In the genomic region with DNA sequence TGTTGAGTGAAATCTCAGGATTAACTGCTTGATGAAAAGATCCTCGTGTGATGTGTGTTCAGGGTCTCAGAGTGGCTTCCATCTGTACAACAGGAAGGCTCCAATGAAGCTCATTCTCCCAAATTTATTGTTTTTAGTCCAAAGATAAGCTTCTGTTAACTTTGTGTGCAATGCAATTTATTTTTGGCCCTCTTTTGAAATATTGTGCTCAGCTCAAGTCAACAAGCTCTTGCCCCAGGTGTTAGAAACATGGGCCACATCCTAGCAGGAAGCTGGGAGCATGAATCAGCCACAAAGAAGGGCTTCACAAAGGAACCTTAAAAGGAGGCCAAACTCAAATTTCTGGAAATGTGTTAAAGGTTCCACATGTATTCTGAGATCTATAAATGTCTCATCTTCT, we compare ENCODE assay signal across 18 cellular contexts.
A peak's percentile ranks its signal among the peaks of the same experiment; 100 is the strongest.
DNase-seq lines count a peak whose midpoint lies in the region; TF ChIP-seq lines count a peak whose summit lies in the region.
"Had no signal": no experiment of that assay in that cellular context is flagged by ENCODE, and none has a peak within 500 bp of the region (broad histone marks: within the 10 kb centered on the region; RNA-seq: fewer than 3 reads in every experiment).

No MANE protein-coding gene starts in this region.

- peaks cover 20 to 37% (median 30%) of the 10 kb centered on the region in 10 experiments for H3K4me1 ChIP-seq in BLaER1 treated with 17β-estradiol and CSF1 and Interleukin-3, amounts not matched to agents 10 nM and 100 nM
- no peaks in the 10 kb centered on the region for H3K4me1 ChIP-seq in Caco-2
- H3K4me1 ChIP-seq: BE2C had no signal

- H3K27me3 Mint-ChIP-seq in Caco-2 (ENCODE audit: insufficient read depth, unreplicated experiment), result no peaks in the 10 kb centered on the region
- H3K27me3 Mint-ChIP-seq: CD4-positive, alpha-beta memory T cell; CD4-positive, CD25-positive, alpha-beta regulatory T cell had no signal

- peak; percentile 9 for DNase-seq in midbrain (lab: John Stamatoyannopoulos, UW)
- DNase-seq in pons (ENCODE audit: low spot score), result peak; percentile 8
- DNase-seq in inferior parietal cortex (ENCODE audit: extremely low spot score), result no peak
- DNase-seq in Caco-2, result no peak
- no peak for DNase-seq in NOMO-1 treated with dmso at 0.1 percent for 144 hours (lab: John Stamatoyannopoulos, UW; ENCODE audit: unreplicated experiment)
- DNase-seq: 8988T; ACHN; BE2C; C1 segment of cervical spinal cord; Calu3; CD4-positive, alpha-beta memory T cell; CD4-positive, CD25-positive, alpha-beta regulatory T cell; CD8-positive, alpha-beta memory T cell; COR-L47; DMS79 treated with DMSO at 0.1 percent for 48 hours; GF-D8 had no signal

- no peaks in the 10 kb centered on the region for H4K20me1 ChIP-seq in BLaER1 treated with 17β-estradiol and CSF1 and Interleukin-3, amounts not matched to agents 10 nM and 100 nM

- H3K4me3 Mint-ChIP-seq in Caco-2 (ENCODE audit: unreplicated experiment), result no peak overlapping the region
- H3K4me3 Mint-ChIP-seq: CD14-positive monocyte; CD4-positive, alpha-beta memory T cell; CD4-positive, CD25-positive, alpha-beta regulatory T cell; CD8-positive, alpha-beta memory T cell had no signal

- H3K4me2 ChIP-seq in BLaER1 treated with 17β-estradiol and CSF1 and Interleukin-3, amounts not matched to agents 10 nM and 100 nM, result peak overlapping the region; percentile 35 to 81 (median 71)

- peak overlapping the region in 8 of 11 experiments; percentile 4 to 69 (median 50); a peak in 12 of 22 replicates for H3K9ac ChIP-seq in BLaER1 treated with 17β-estradiol and CSF1 and Interleukin-3, amounts not matched to agents 10 nM and 100 nM

- POLR2A ChIA-PET in Caco-2 (lab: Charles Lee), result no interaction called here

- H3K27me3 ChIP-seq in BLaER1 treated with 17β-estradiol and CSF1 and Interleukin-3, amounts not matched to agents 10 nM and 100 nM, result no peaks in the 10 kb centered on the region
- H3K27me3 ChIP-seq in Caco-2 (replicated peaks; ENCODE audit: control insufficient read depth, insufficient read depth, low read length), result no peaks in the 10 kb centered on the region
- H3K27me3 ChIP-seq: BE2C had no signal

- H3K4me1 Mint-ChIP-seq in Caco-2 (ENCODE audit: low read depth, unreplicated experiment), result no peaks in the 10 kb centered on the region
- H3K4me1 Mint-ChIP-seq: CD14-positive monocyte; CD4-positive, alpha-beta memory T cell; CD4-positive, CD25-positive, alpha-beta regulatory T cell; CD8-positive, alpha-beta memory T cell had no signal

- no peak overlapping the region for H3K27ac Mint-ChIP-seq in Caco-2 (ENCODE audit: unreplicated experiment)
- H3K27ac Mint-ChIP-seq: CD4-positive, alpha-beta memory T cell; CD4-positive, CD25-positive, alpha-beta regulatory T cell; CD8-positive, alpha-beta memory T cell had no signal

- no peaks in the 10 kb centered on the region for H3K36me3 Mint-ChIP-seq in Caco-2 (ENCODE audit: insufficient read depth, unreplicated experiment)
- H3K36me3 Mint-ChIP-seq: CD14-positive monocyte; CD4-positive, alpha-beta memory T cell; CD4-positive, CD25-positive, alpha-beta regulatory T cell; CD8-positive, alpha-beta memory T cell had no signal

- peaks cover 9% of the 10 kb centered on the region for H3K9me3 Mint-ChIP-seq in Caco-2 (ENCODE audit: unreplicated experiment)

- CTCF ChIA-PET in Caco-2 (lab: Charles Lee), result no interaction called here

- BruUV-seq in Caco-2 (replicated peaks; lab: Mats Ljungman, UMichigan), result no TSS peak

- no peaks in the 10 kb centered on the region for H3K36me3 ChIP-seq in BLaER1 treated with 17β-estradiol and CSF1 and Interleukin-3, amounts not matched to agents 10 nM and 100 nM
- H3K36me3 ChIP-seq in Caco-2 (ENCODE audit: control insufficient read depth, insufficient read depth, low read length), result no peaks in the 10 kb centered on the region
- H3K36me3 ChIP-seq: BE2C had no signal

- no peak for TF ChIP-seq CTCF in Caco-2 (IDR thresholded peaks at IDR 0.05; ENCODE audit: insufficient read depth in 1 of 2, low read depth in 1 of 2, low read length in 1 of 2, severe bottlenecking in 1 of 2, unreplicated experiment in 1 of 2)

- no peak overlapping the region; a peak in 1 of 20 replicates for H3K4me3 ChIP-seq in BLaER1 treated with 17β-estradiol and CSF1 and Interleukin-3, amounts not matched to agents 10 nM and 100 nM
- no peak overlapping the region for H3K4me3 ChIP-seq in Caco-2 (ENCODE audit: low read depth, low read length)

- intact Hi-C loops in Caco-2 (cut with micrococcal nuclease; ENCODE audit: unreplicated experiment), result no loop called here

- peak overlapping the region in 9 of 11 experiments; percentile 18 to 82 (median 76); a peak in 17 of 22 replicates for H3K27ac ChIP-seq in BLaER1 treated with 17β-estradiol and CSF1 and Interleukin-3, amounts not matched to agents 10 nM and 100 nM

- H3K9me3 ChIP-seq in BLaER1 treated with 17β-estradiol and CSF1 and Interleukin-3, amounts not matched to agents 10 nM and 100 nM (replicated peaks in 1 of 11), result peaks cover 0 to 21% (median 0%) of the 10 kb centered on the region in 11 experiments; a peak in 7 of 22 replicates
- no peaks in the 10 kb centered on the region for H3K9me3 ChIP-seq in Caco-2
- H3K9me3 ChIP-seq: BE2C had no signal

Comparison
In these comparisons a context has a peak if more than half of its experiments do, and no peak if none do; other contexts are left out.
1. DNase-seq: peak in midbrain (single experiment) and pons (single experiment); none in inferior parietal cortex (single experiment), Caco-2 (0 of 2) and NOMO-1 treated with dmso at 0.1 percent for 144 hours (single experiment).